ENCODE assay signal across 8 cellular contexts in genomic region chr4:52038109-52038912, GRCh38. TPM values are rescaled to one million over a fixed set of nuclear protein-coding genes. Genes with fewer than 3 reads are reported as not detected.
DNase-seq lines count a peak whose midpoint lies in the region; ATAC-seq, FAIRE-seq and TF ChIP-seq lines count a peak whose summit lies in the region.

SGCB (minus strand) TSS chr4:52038299; CDS start chr4:52038259, 40 bp downstream.

- TF ChIP-seq CTCF in HCT116 (IDR thresholded peaks at IDR 0.05 in 2 of 3, conservative IDR thresholded peaks at IDR 0.05 in 1 of 3; ENCODE audit: borderline replicate concordance in 1 of 3, insufficient read depth in 1 of 3, low read depth in 2 of 3, low read length in 2 of 3), result no peak
- TF ChIP-seq CTCF in WERI-Rb-1 (IDR thresholded peaks at IDR 0.05; ENCODE audit: low read depth, low read length), result no peak
- no peak for TF ChIP-seq CTCF in breast epithelium (IDR thresholded peaks at IDR 0.05)

- no TSS peak for BruUV-seq in HCT116 (replicated peaks; lab: Mats Ljungman, UMichigan)

- peak within 1 kb of the TSS; percentile 71 for H2AFZ ChIP-seq in HCT116 (ENCODE audit: low read depth, low read length, poor library complexity, severe bottlenecking)

- no peak within 1 kb of the TSS for H3K27ac ChIP-seq in HCT116 (ENCODE audit: low read depth, low read length)
- peak within 1 kb of the TSS; percentile 45 for H3K27ac ChIP-seq in WERI-Rb-1
- peak within 1 kb of the TSS; percentile 76 to 86 for H3K27ac ChIP-seq in breast epithelium

- POLR2A ChIA-PET in HCT116 (lab: Charles Lee), result no interaction called here

- TF ChIP-seq RAD21 in HCT116 (IDR thresholded peaks at IDR 0.05; ENCODE audit: low read depth), result no peak

- H3K9me2 ChIP-seq in HCT116 (ENCODE audit: insufficient read depth), result no peaks in the 10 kb centered on the region

- peak within 1 kb of the TSS; percentile 69 to 74 for H3K4me3 ChIP-seq in HCT116 (replicated peaks in 1 of 2; ENCODE audit: low read depth in 1 of 2, low read length in 2 of 2)
- H3K4me3 ChIP-seq in WERI-Rb-1 (ENCODE audit: low read depth, low read length), result peak within 1 kb of the TSS; percentile 87
- peak within 1 kb of the TSS; percentile 79 to 92 (median 79) for H3K4me3 ChIP-seq in breast epithelium

- ATAC-seq in HCT116, result peak; percentile 94

- CTCF ChIA-PET in HCT116 (lab: Charles Lee), result interaction anchor here (1.0 kb wide), 1 partner anchor 206 kb away, joined by 3 read pairs; no protein-coding TSS in a partner anchor

- H3K4me2 ChIP-seq in HCT116 (ENCODE audit: low read length), result peak within 1 kb of the TSS; percentile 84

- H3K27me3 ChIP-seq in HCT116 (ENCODE audit: insufficient read depth, low read length), result peaks cover 23% of the 10 kb centered on the region; the same call in 1 of the 2 replicates
- no peaks in the 10 kb centered on the region for H3K27me3 ChIP-seq in WERI-Rb-1 (ENCODE audit: insufficient read depth, low read depth, severe bottlenecking)
- no peaks in the 10 kb centered on the region for H3K27me3 ChIP-seq in breast epithelium

- TF ChIP-seq POLR2A in GM12891 (IDR thresholded peaks at IDR 0.05; ENCODE audit: low read depth, low read length) (no peak), HCT116 (IDR thresholded peaks at IDR 0.05; ENCODE audit: borderline replicate concordance, extremely low read depth, insufficient read depth, insufficient read length) (no peak), breast epithelium (IDR thresholded peaks at IDR 0.05) (no peak)

- H3K36me3 ChIP-seq in HCT116 (ENCODE audit: control insufficient read depth in 1 of 2, insufficient read depth in 2 of 2, low read length in 2 of 2) (no peaks in the 10 kb centered on the region; a peak in 1 of 4 replicates), WERI-Rb-1 (peaks cover 3% of the 10 kb centered on the region; the same call in 1 of the 2 replicates), breast epithelium (no peaks in the 10 kb centered on the region)

- peak within 1 kb of the TSS; percentile 57 for H3K9ac ChIP-seq in HCT116 (ENCODE audit: low read length)

- intact Hi-C loops in HCT116 (cut with micrococcal nuclease), result no loop called here
- intact Hi-C loops in breast epithelium (cut with DNase I; ENCODE audit: low total_unique reads), result no loop called here

- no peaks in the 10 kb centered on the region for H4K20me1 ChIP-seq in HCT116 (ENCODE audit: insufficient read depth)

- FAIRE-seq in GM12891 (lab: Jason Lieb, UNC), result peak; percentile 66

- no peaks in the 10 kb centered on the region; the same call in 1 of the 2 replicates for H3K79me2 ChIP-seq in HCT116 (ENCODE audit: insufficient read depth, low read length)

- DNase-seq in GM12891 (ENCODE audit: insufficient read length, low spot score), result peak; percentile 53
- DNase-seq in HCT116 (ENCODE audit: low read depth, low spot score), result no peak
- peak; percentile 67 for DNase-seq in NCI-H1092 (lab: John Stamatoyannopoulos, UW)
- peak; percentile 73 for DNase-seq in WERI-Rb-1
- peak; percentile 21 to 54 for DNase-seq in breast epithelium (ENCODE audit: low spot score in 2 of 2)
- peak; percentile 74 for DNase-seq in inferior parietal cortex (ENCODE audit: extremely low spot score)
- peak; percentile 9 for DNase-seq in smooth muscle cell of the brain vasculature (ENCODE audit: low read depth, low spot score)
- DNase-seq in KG1 (lab: John Stamatoyannopoulos, UW), result no peak

- RAD21 ChIA-PET in HCT116 (lab: Charles Lee; ENCODE audit: low non-redundant PET in 1 of 2, low total read pairs in 2 of 2, uncharacterized antibody in 2 of 2, unreplicated experiment in 2 of 2), result no interaction called here

- H3K4me1 ChIP-seq in HCT116 (ENCODE audit: control insufficient read depth in 1 of 2, insufficient read depth in 2 of 2, low read length in 2 of 2) (peaks cover 6 to 12% of the 10 kb centered on the region in 2 experiments; a peak in 2 of 4 replicates), breast epithelium (no peaks in the 10 kb centered on the region)

- H3K9me3 ChIP-seq in HCT116 (ENCODE audit: control insufficient read depth in 1 of 2, insufficient read depth in 1 of 2, low read depth in 1 of 2, low read length in 2 of 2), result no peaks in the 10 kb centered on the region
- no peaks in the 10 kb centered on the region for H3K9me3 ChIP-seq in WERI-Rb-1 (ENCODE audit: severe bottlenecking)
- no peaks in the 10 kb centered on the region for H3K9me3 ChIP-seq in breast epithelium

TF ChIP-seq in GM12891, 5 proteins besides CTCF, POLR2A, EP300 and RAD21:
- no peak for TF ChIP-seq PAX5 (IDR thresholded peaks at IDR 0.05; ENCODE audit: insufficient read depth, low read length, severe bottlenecking)

TF ChIP-seq in HCT116, 20 proteins besides CTCF, POLR2A, EP300 and RAD21:
- TF ChIP-seq ELF1 (IDR thresholded peaks at IDR 0.05; ENCODE audit: borderline replicate concordance, low read depth) (no peak), EZH2 (IDR thresholded peaks at IDR 0.05) (no peak), SP1 (IDR thresholded peaks at IDR 0.05; ENCODE audit: low read depth) (no peak), ATF3 (IDR thresholded peaks at IDR 0.05) (no peak), JUND (IDR thresholded peaks at IDR 0.05) (no peak), CEBPB (IDR thresholded peaks at IDR 0.05; ENCODE audit: low read depth) (no peak), TCF7L2 (IDR thresholded peaks at IDR 0.05; ENCODE audit: borderline replicate concordance, extremely low read depth, insufficient read depth, insufficient read length) (no peak), MAX (IDR thresholded peaks at IDR 0.05) (no peak), FOSL1 (IDR thresholded peaks at IDR 0.05; ENCODE audit: low read depth) (no peak), REST (IDR thresholded peaks at IDR 0.05; ENCODE audit: low read depth) (no peak), SRF (IDR thresholded peaks at IDR 0.05; ENCODE audit: low read depth) (no peak), ZFX (IDR thresholded peaks at IDR 0.05) (peak; percentile 58), POLR2AphosphoS5 (IDR thresholded peaks at IDR 0.05; ENCODE audit: low read depth, low read length) (peak; percentile 78), YY1 (IDR thresholded peaks at IDR 0.05; ENCODE audit: extremely low read depth, insufficient replicate concordance, low read depth, low read length) (peak; percentile 88), EZH2phosphoT487 (IDR thresholded peaks at IDR 0.05; ENCODE audit: borderline replicate concordance) (no peak), ZBTB33 (IDR thresholded peaks at IDR 0.05; ENCODE audit: extremely low read depth, insufficient replicate concordance, low read length) (no peak), CBX3 (IDR thresholded peaks at IDR 0.05; ENCODE audit: low read depth) (no peak), SIN3A (IDR thresholded peaks at IDR 0.05; ENCODE audit: low read depth) (no peak), EGR1 (IDR thresholded peaks at IDR 0.05; ENCODE audit: low read depth) (no peak), ZNF274 (IDR thresholded peaks at IDR 0.05; ENCODE audit: low read depth, low read length) (no peak)

RNA-seq across cellular contexts. Expression of gene SGCB, which starts in this region (rescaled TPM):
- 0.36 TPM for polyA plus RNA-seq in GM12891 (2012; ENCODE audit: low read depth, missing spikeins)
- total RNA-seq in HCT116 (2021; ENCODE audit: unreplicated experiment) (18.3 TPM), breast epithelium (10 to 100 TPM; 22.2 to 46.6 (median 24.3) TPM)
- 3.7 and 7.0 TPM in 2 replicates for polyA plus RNA-seq in HCT116 (2012)

Comparison
In these comparisons a context has a peak if more than half of its experiments do, and no peak if none do; other contexts are left out.
1. DNase-seq: peak in GM12891 (single experiment), NCI-H1092 (single experiment), WERI-Rb-1 (single experiment), breast epithelium (2 of 2), inferior parietal cortex (single experiment) and smooth muscle cell of the brain vasculature (single experiment); none in HCT116 (single experiment) and KG1 (single experiment).
2. Peak in every context shown above with its lines, with median percentiles within 50 percentile points of each other: H3K4me3 ChIP-seq.